ENCODE assay signal across 2 cellular contexts in genomic region chr1:58035523-58035922, GRCh38.
TF ChIP-seq lines count a peak whose summit lies in the region.

No MANE protein-coding gene starts in this region.

TF ChIP-seq in HepG2, 621 proteins besides CTCF, POLR2A, EP300 and RAD21:
- TF ChIP-seq ZSCAN21 (CRISPR knock-in tag; IDR thresholded peaks at IDR 0.05; ENCODE audit: borderline replicate concordance) (no peak), STAG1 (CRISPR knock-in tag; IDR thresholded peaks at IDR 0.05) (peak; percentile 32)

TF ChIP-seq in H1, 55 proteins besides CTCF, POLR2A, EP300 and RAD21:
- TF ChIP-seq CBX5 (IDR thresholded peaks at IDR 0.05; ENCODE audit: low read depth, low read length), result no peak
- no peak for TF ChIP-seq RXRA (IDR thresholded peaks at IDR 0.05; ENCODE audit: insufficient read depth, low read depth, low read length)
- TF ChIP-seq SUZ12 (IDR thresholded peaks at IDR 0.05; ENCODE audit: low read length), result no peak
- no peak for TF ChIP-seq HDAC6 (IDR thresholded peaks at IDR 0.05; ENCODE audit: low read depth, low read length)
- TF ChIP-seq CHD1 (IDR thresholded peaks at IDR 0.05; ENCODE audit: low read depth, low read length), result no peak
- no peak for TF ChIP-seq CHD7 (IDR thresholded peaks at IDR 0.05; ENCODE audit: insufficient replicate concordance, low read length)
- TF ChIP-seq SIRT6 (IDR thresholded peaks at IDR 0.05; ENCODE audit: low read length), result no peak
- TF ChIP-seq GABPA (IDR thresholded peaks at IDR 0.05; ENCODE audit: borderline replicate concordance, insufficient read depth, low read length), result no peak
- TF ChIP-seq JUN (IDR thresholded peaks at IDR 0.05; ENCODE audit: low read depth, low read length), result no peak
- TF ChIP-seq GTF2F1 (IDR thresholded peaks at IDR 0.05; ENCODE audit: borderline replicate concordance, low read depth, low read length), result no peak
- TF ChIP-seq TEAD4 (IDR thresholded peaks at IDR 0.05; ENCODE audit: low read depth, low read length), result no peak
